1 cellular context compared by ENCODE assay signal in genomic region chr15:41564960-41565502, GRCh38.
TF ChIP-seq lines count a peak whose summit lies in the region.

No MANE protein-coding gene starts in this region.

TF ChIP-seq in HepG2, 621 proteins besides CTCF, POLR2A, EP300 and RAD21:
- 0 out of 2 replicates have a peak, but pooled peaks have one; percentile 4 for TF ChIP-seq ZNF609 (CRISPR knock-in tag; IDR thresholded peaks at IDR 0.05; ENCODE audit: borderline replicate concordance)
- TF ChIP-seq NCOA2 (CRISPR knock-in tag; IDR thresholded peaks at IDR 0.05): no peak
- no peak for TF ChIP-seq ZC3H4 (CRISPR knock-in tag; IDR thresholded peaks at IDR 0.05; ENCODE audit: borderline replicate concordance)
- no peak for TF ChIP-seq ETS1 (CRISPR knock-in tag; IDR thresholded peaks at IDR 0.05)
- TF ChIP-seq ZNF501 (CRISPR knock-in tag; IDR thresholded peaks at IDR 0.05): no peak
- TF ChIP-seq HCFC1 (IDR thresholded peaks at IDR 0.05; ENCODE audit: low read depth, low read length): no peak
- no peak for TF ChIP-seq ZNF280D (CRISPR knock-in tag; IDR thresholded peaks at IDR 0.05)
- 0 out of 2 replicates have a peak, but pooled peaks have one; percentile 3 for TF ChIP-seq JUN (CRISPR knock-in tag; IDR thresholded peaks at IDR 0.05)
- no peak for TF ChIP-seq PHF21A (CRISPR knock-in tag; IDR thresholded peaks at IDR 0.05)
- 0 out of 2 replicates have a peak, but pooled peaks have one; percentile 3 for TF ChIP-seq ZFX (CRISPR knock-in tag; IDR thresholded peaks at IDR 0.05; ENCODE audit: low read depth)
- no peak for TF ChIP-seq ZNF605 (CRISPR knock-in tag; IDR thresholded peaks at IDR 0.05)
- TF ChIP-seq PRDM4 (CRISPR knock-in tag; IDR thresholded peaks at IDR 0.05; ENCODE audit: borderline replicate concordance): no peak
- 0 out of 2 replicates have a peak, but pooled peaks have one; percentile 26 for TF ChIP-seq ZNF484 (CRISPR knock-in tag; IDR thresholded peaks at IDR 0.05; ENCODE audit: borderline replicate concordance, low read depth)
- TF ChIP-seq ZFY (CRISPR knock-in tag; IDR thresholded peaks at IDR 0.05): 0 out of 2 replicates have a peak, but pooled peaks have one; percentile 27
